29 cellular contexts compared by ENCODE assay signal in the genomic region with DNA sequence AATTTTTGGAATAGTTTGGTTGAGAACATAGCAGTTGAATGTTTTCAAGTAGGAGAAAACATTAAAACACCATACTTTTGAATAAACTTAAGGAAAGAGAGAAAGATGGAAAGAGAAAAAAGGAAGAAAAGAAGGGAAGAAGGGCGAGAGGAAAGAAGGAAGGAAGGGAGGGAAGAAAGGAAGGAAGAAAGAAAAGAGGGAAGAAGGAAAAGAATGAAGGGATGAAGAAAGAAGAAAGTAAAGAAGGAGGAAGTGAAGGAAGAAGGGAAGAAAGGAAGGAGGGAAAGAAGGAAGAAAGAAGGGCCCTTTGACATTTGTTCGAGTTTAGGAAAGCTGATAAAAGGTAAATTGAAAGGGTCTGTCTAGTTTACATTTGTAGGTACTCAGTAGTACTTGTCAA.
"Had no signal": no experiment of that assay in that cellular context is flagged by ENCODE, and none has a peak within 500 bp of the region (broad histone marks: within the 10 kb centered on the region; RNA-seq: fewer than 3 reads in every experiment).

No MANE protein-coding gene starts in this region.

- DNase-seq: colonic mucosa; cortex of kidney; dermis blood vessel endothelial cell; dorsolateral prefrontal cortex; effector CD4-positive, alpha-beta T cell; effector CD8-positive, alpha-beta T cell; effector memory CD4-positive, alpha-beta T cell; effector memory CD8-positive, alpha-beta T cell; endodermal cell; erythroblast; esophagus squamous epithelium; foreskin fibroblast; foreskin keratinocyte; foreskin melanocyte; gastrocnemius medialis; glutamatergic neuron; head of caudate nucleus; heart left ventricle; heart right ventricle had no signal

- H2AFZ ChIP-seq: hepatocyte had no signal

- H3K79me2 ChIP-seq: hepatocyte had no signal

- H3K4me1 ChIP-seq: colonic mucosa, gastrocnemius medialis had no signal

- H3K4me3 ChIP-seq: colonic mucosa, coronary artery, dorsolateral prefrontal cortex, esophagus muscularis mucosa, esophagus squamous epithelium, gastrocnemius medialis, gastroesophageal sphincter, heart left ventricle, heart right ventricle, hepatocyte had no signal

- H3K9me3 ChIP-seq: colonic mucosa, esophagus muscularis mucosa, esophagus squamous epithelium, gastrocnemius medialis, gastroesophageal sphincter, heart left ventricle, heart right ventricle had no signal

- H3K27me3 ChIP-seq: colonic mucosa, esophagus muscularis mucosa, esophagus squamous epithelium, foreskin keratinocyte, gastrocnemius medialis, gastroesophageal sphincter, heart left ventricle, hepatocyte had no signal

- ATAC-seq: effector memory CD8-positive, alpha-beta T cell; esophagus mucosa; foreskin keratinocyte; gastrocnemius medialis; gastroesophageal sphincter; heart left ventricle; heart right ventricle had no signal

- H3K36me3 ChIP-seq: colonic mucosa, esophagus muscularis mucosa, esophagus squamous epithelium, gastrocnemius medialis, gastroesophageal sphincter, heart left ventricle, heart right ventricle had no signal

- FAIRE-seq: colon, endometrium, endothelial cell of umbilical vein, frontal cortex had no signal

- H3K27ac ChIP-seq: colonic mucosa, coronary artery, dorsolateral prefrontal cortex, epithelial cell of prostate, esophagus muscularis mucosa, esophagus squamous epithelium, foreskin keratinocyte, gastrocnemius medialis, gastroesophageal sphincter, heart left ventricle, heart right ventricle, hepatocyte had no signal

- H3K4me2 ChIP-seq: hepatocyte had no signal
